ENCODE assay signal across 1 cellular context in the genomic region with DNA sequence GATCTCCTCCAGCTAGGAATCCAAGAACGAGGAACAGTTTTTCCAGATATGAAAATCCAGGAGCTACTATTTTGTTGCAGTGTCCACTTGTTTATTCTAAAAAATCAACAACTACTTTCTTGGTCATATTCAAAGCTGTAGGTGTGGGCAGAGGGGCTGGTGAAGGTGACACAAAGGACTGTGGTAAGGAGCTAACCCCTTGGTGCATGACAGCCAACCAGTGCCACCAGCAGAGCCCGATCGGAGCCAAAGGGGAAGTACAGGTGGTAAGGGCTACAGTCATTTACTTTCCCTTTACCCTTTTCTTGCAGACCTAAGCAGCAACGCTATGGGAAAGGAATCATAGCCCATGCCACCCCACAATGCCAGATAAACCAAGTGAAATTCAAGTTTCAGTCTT.
TF ChIP-seq lines count a peak whose summit lies in the region.

No MANE protein-coding gene starts in this region.

TF ChIP-seq in SK-N-SH treated with all-trans-retinoic acid at 6 μM for 48 hours, 23 proteins besides CTCF, POLR2A, EP300 and RAD21 (continued from another document):
- TF ChIP-seq, protein P1, sequence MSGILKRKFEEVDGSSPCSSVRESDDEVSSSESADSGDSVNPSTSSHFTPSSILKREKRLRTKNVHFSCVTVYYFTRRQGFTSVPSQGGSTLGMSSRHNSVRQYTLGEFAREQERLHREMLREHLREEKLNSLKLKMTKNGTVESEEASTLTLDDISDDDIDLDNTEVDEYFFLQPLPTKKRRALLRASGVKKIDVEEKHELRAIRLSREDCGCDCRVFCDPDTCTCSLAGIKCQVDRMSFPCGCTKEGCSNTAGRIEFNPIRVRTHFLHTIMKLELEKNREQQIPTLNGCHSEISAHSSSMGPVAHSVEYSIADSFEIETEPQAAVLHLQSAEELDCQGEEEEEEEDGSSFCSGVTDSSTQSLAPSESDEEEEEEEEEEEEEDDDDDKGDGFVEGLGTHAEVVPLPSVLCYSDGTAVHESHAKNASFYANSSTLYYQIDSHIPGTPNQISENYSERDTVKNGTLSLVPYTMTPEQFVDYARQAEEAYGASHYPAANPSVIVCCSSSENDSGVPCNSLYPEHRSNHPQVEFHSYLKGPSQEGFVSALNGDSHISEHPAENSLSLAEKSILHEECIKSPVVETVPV (CRISPR knock-in tag; IDR thresholded peaks at IDR 0.05), result no peak
- TF ChIP-seq ZFP30 (CRISPR knock-in tag; IDR thresholded peaks at IDR 0.05) (no peak), OSR1 (CRISPR knock-in tag; IDR thresholded peaks at IDR 0.05) (no peak), TOX (CRISPR knock-in tag; IDR thresholded peaks at IDR 0.05; ENCODE audit: borderline replicate concordance) (no peak), PPARA (CRISPR knock-in tag; IDR thresholded peaks at IDR 0.05; ENCODE audit: borderline replicate concordance) (no peak), GLIS3 (CRISPR knock-in tag; IDR thresholded peaks at IDR 0.05) (no peak), ZFP3 (CRISPR knock-in tag; IDR thresholded peaks at IDR 0.05) (no peak)
- TF ChIP-seq, protein P2, sequence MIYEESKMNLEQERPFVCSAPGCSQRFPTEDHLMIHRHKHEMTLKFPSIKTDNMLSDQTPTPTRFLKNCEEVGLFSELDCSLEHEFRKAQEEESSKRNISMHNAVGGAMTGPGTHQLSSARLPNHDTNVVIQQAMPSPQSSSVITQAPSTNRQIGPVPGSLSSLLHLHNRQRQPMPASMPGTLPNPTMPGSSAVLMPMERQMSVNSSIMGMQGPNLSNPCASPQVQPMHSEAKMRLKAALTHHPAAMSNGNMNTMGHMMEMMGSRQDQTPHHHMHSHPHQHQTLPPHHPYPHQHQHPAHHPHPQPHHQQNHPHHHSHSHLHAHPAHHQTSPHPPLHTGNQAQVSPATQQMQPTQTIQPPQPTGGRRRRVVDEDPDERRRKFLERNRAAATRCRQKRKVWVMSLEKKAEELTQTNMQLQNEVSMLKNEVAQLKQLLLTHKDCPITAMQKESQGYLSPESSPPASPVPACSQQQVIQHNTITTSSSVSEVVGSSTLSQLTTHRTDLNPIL (CRISPR knock-in tag; IDR thresholded peaks at IDR 0.05; ENCODE audit: low read depth), result no peak
